ENCODE assay signal across 24 cellular contexts in genomic region chr1:4664095-4664494, GRCh38. TPM values are rescaled to one million over a fixed set of nuclear protein-coding genes. Genes with fewer than 3 reads are reported as not detected.
DNase-seq lines count a peak whose midpoint lies in the region; ATAC-seq, FAIRE-seq and TF ChIP-seq lines count a peak whose summit lies in the region.
"Had no signal": no experiment of that assay in that cellular context is flagged by ENCODE, and none has a peak within 500 bp of the region (broad histone marks: within the 10 kb centered on the region; RNA-seq: fewer than 3 reads in every experiment).

No MANE protein-coding gene starts in this region.

- intact Hi-C loops in pancreas (cut with DNase I), result no loop called here

- 0 out of 22 replicates have a peak overlapping the region, but pooled peaks of 1 of the 11 experiments have one; percentile 0 for H3K27ac ChIP-seq in BLaER1 treated with 17β-estradiol and CSF1 and Interleukin-3, amounts not matched to agents 10 nM and 100 nM
- H3K27ac ChIP-seq in cingulate gyrus (ENCODE audit: low read depth, low read length) (peak overlapping the region; percentile 65), substantia nigra (ENCODE audit: low read depth, low read length, poor library complexity, severe bottlenecking) (peak overlapping the region; percentile 13), pancreas (no peak overlapping the region)
- H3K27ac ChIP-seq: A549 had no signal

- peaks cover 0 to 19% (median 0%) of the 10 kb centered on the region in 11 experiments; a peak in 3 of 22 replicates for H4K20me1 ChIP-seq in BLaER1 treated with 17β-estradiol and CSF1 and Interleukin-3, amounts not matched to agents 10 nM and 100 nM

- TF ChIP-seq CTCF in pancreas (IDR thresholded peaks at IDR 0.05) (no peak), foreskin fibroblast (IDR thresholded peaks at IDR 0.05; ENCODE audit: low read depth, low read length) (no peak)

- peaks cover 14 to 24% (median 19%) of the 10 kb centered on the region in 11 experiments; a peak in 21 of 22 replicates for H3K9me3 ChIP-seq in BLaER1 treated with 17β-estradiol and CSF1 and Interleukin-3, amounts not matched to agents 10 nM and 100 nM (replicated peaks in 1 of 11)
- no peaks in the 10 kb centered on the region for H3K9me3 ChIP-seq in pancreas
- H3K9me3 ChIP-seq: HAP-1 had no signal

- H3K4me1 ChIP-seq in BLaER1 treated with 17β-estradiol and CSF1 and Interleukin-3, amounts not matched to agents 10 nM and 100 nM, result peaks cover 41 to 71% (median 55%) of the 10 kb centered on the region in 10 experiments
- H3K4me1 ChIP-seq in pancreas, result no peaks in the 10 kb centered on the region
- H3K4me1 ChIP-seq: HAP-1 had no signal

- 0 out of 22 replicates have a peak overlapping the region, but pooled peaks of 1 of the 11 experiments have one; percentile 18 for H3K9ac ChIP-seq in BLaER1 treated with 17β-estradiol and CSF1 and Interleukin-3, amounts not matched to agents 10 nM and 100 nM

- no peak overlapping the region for H3K4me3 ChIP-seq in BLaER1 treated with 17β-estradiol and CSF1 and Interleukin-3, amounts not matched to agents 10 nM and 100 nM
- no peak overlapping the region for H3K4me3 ChIP-seq in pancreas
- H3K4me3 ChIP-seq in foreskin fibroblast (ENCODE audit: low read depth in 1 of 2, low read length in 2 of 2), result no peak overlapping the region
- H3K4me3 ChIP-seq: A549, GM12878, GM23338, HAP-1 had no signal

- WGBS in pancreas, 2 donors, result 64 to 73% methylated on average over 5 of the region's 5 CpGs

- H3K36me3 ChIP-seq in BLaER1 treated with 17β-estradiol and CSF1 and Interleukin-3, amounts not matched to agents 10 nM and 100 nM, result no peaks in the 10 kb centered on the region
- H3K36me3 ChIP-seq in pancreas, result no peaks in the 10 kb centered on the region
- H3K36me3 ChIP-seq: HAP-1 had no signal

- H3K4me2 ChIP-seq in BLaER1 treated with 17β-estradiol and CSF1 and Interleukin-3, amounts not matched to agents 10 nM and 100 nM, result peak overlapping the region; percentile 26 to 88 (median 69); a peak in 21 of 22 replicates
- H3K4me2 ChIP-seq: A549, GM23338 had no signal

- FAIRE-seq in pancreas (lab: Jason Lieb, UNC), result no peak
- FAIRE-seq: A549, D721Med, GM12878, H54 had no signal

- ATAC-seq in pancreas, result no peak
- ATAC-seq: A549, GM12878, GM23338 had no signal

- DNase-seq in Ammon's horn (ENCODE audit: low spot score), result peak; percentile 27
- DNase-seq in substantia nigra (lab: John Stamatoyannopoulos, UW), result no peak
- DNase-seq in HuH-7 (ENCODE audit: low spot score), result no peak
- no peak for DNase-seq in pancreas
- no peak for DNase-seq in foreskin fibroblast
- DNase-seq: 8988T; ACHN; AML-193; CD4-positive, alpha-beta T cell; CD8-positive, alpha-beta memory T cell; DMS 273 treated with DMSO at 0.1 percent for 48 hours; DMS79; EL; GDM1; HFFc6 had no signal

- peaks cover 10 to 36% (median 17%) of the 10 kb centered on the region in 11 experiments for H3K27me3 ChIP-seq in BLaER1 treated with 17β-estradiol and CSF1 and Interleukin-3, amounts not matched to agents 10 nM and 100 nM
- no peaks in the 10 kb centered on the region for H3K27me3 ChIP-seq in pancreas

RNA-seq across cellular contexts. Expression of gene AJAP1, which starts 9.7 kb away (rescaled TPM):
- total RNA-seq in pancreas, result 1 to 10 TPM in 4 of 6 donors, under 1 TPM in 2; 0.40 to 4.3 (median 2.2) TPM
- 1 to 10 TPM in 1 of 2 donors, under 1 TPM in 1; 0.38 to 3.1 TPM for polyA plus RNA-seq in pancreas
- total RNA-seq: CD8-positive, alpha-beta memory T cell; GM12878; GM23338; HFFc6 had no signal
- polyA plus RNA-seq: A549; CD14-positive monocyte; CD8-positive, alpha-beta memory T cell; GM12878; GM23338 had no signal

Comparison
In these comparisons a context has a peak if more than half of its experiments do, and no peak if none do; other contexts are left out.
1. H3K27ac ChIP-seq: peak in cingulate gyrus (single experiment) and substantia nigra (single experiment); none in pancreas (0 of 4).